1 cellular context compared by ENCODE assay signal in the genomic region with DNA sequence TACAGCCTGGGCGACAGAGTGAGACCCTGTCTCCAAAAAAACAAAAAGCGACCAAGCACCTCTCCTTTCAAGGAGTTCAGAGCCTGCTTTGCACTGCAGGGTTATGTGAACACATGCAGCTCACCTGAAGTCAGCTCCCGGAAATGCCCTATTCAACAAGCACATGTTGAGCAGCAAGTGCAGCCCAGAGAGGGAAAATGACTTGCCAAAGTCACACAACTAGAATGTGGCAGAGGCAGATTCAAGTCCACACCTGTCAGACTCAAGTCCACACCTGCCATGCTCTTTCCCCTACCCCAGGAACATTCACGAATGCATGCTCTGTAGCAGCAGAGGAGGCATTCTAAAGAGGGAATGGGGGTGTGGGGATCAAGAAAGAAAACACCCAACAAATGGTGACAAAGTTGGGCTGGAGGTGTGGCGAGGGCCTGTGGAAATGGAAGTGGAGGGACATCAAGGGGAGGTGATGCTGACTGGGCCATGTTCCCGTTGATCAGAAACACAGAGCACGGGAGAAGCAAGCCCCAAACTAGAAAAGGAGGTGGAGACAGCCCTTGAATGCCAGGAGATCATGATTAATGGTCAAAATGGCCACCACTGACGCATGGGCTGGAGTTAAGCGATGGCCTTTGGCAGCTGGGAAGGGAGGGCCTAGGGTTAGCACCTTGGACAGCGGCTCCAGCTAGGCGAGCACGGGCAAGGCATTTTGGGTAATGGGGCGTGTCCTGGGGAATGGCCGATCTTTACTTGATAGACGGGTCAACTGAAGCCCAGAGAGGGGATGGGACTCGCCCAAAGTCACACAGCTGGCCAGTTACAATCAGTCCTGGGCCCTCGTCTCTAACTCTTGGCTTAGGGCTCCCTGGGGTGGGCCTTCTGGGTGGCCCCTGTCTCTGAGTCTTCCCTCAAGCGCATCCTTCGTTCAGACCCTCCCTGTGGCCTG.
TF ChIP-seq lines count a peak whose summit lies in the region.

No MANE protein-coding gene starts in this region.

TF ChIP-seq in HepG2, 621 proteins besides CTCF, POLR2A, EP300 and RAD21 (continued from another document and continues in another):
- TF ChIP-seq ZNF143 (CRISPR knock-in tag; IDR thresholded peaks at IDR 0.05) (peak; percentile 79), KAT7 (CRISPR knock-in tag; IDR thresholded peaks at IDR 0.05; ENCODE audit: borderline replicate concordance) (no peak), RFXAP (CRISPR knock-in tag; IDR thresholded peaks at IDR 0.05; ENCODE audit: borderline replicate concordance) (0 out of 2 replicates have a peak, but pooled peaks have one; percentile 39), JUND (CRISPR knock-in tag; IDR thresholded peaks at IDR 0.05) (no peak), ZNF75D (CRISPR knock-in tag; IDR thresholded peaks at IDR 0.05; ENCODE audit: borderline replicate concordance) (no peak), NR2F6 (IDR thresholded peaks at IDR 0.05) (no peak), NR2F6 (CRISPR knock-in tag; IDR thresholded peaks at IDR 0.05) (no peak), ZIK1 (CRISPR knock-in tag; IDR thresholded peaks at IDR 0.05; ENCODE audit: borderline replicate concordance, low read depth) (no peak), ASH2L (IDR thresholded peaks at IDR 0.05; ENCODE audit: insufficient read length, low read depth, low read length) (no peak), PHF5A (CRISPR knock-in tag; IDR thresholded peaks at IDR 0.05; ENCODE audit: low read depth, unreplicated experiment) (no peak), ZNF446 (CRISPR knock-in tag; IDR thresholded peaks at IDR 0.05) (no peak), ZNF530 (CRISPR knock-in tag; IDR thresholded peaks at IDR 0.05; ENCODE audit: low read depth) (no peak), MED13 (CRISPR knock-in tag; IDR thresholded peaks at IDR 0.05) (0 out of 2 replicates have a peak, but pooled peaks have one; percentile 55), ADNP (CRISPR knock-in tag; IDR thresholded peaks at IDR 0.05) (no peak), NFKB2 (CRISPR knock-in tag; IDR thresholded peaks at IDR 0.05; ENCODE audit: borderline replicate concordance) (0 out of 2 replicates have a peak, but pooled peaks have one; percentile 29), CEBPG (CRISPR knock-in tag; IDR thresholded peaks at IDR 0.05) (no peak), NCOA1 (CRISPR knock-in tag; IDR thresholded peaks at IDR 0.05) (no peak), GABPB1 (CRISPR knock-in tag; IDR thresholded peaks at IDR 0.05) (no peak), ZNF232 (CRISPR knock-in tag; IDR thresholded peaks at IDR 0.05; ENCODE audit: borderline replicate concordance) (peak; percentile 36; the same call in 1 of the 2 replicates), ZNF296 (CRISPR knock-in tag; conservative IDR thresholded peaks at IDR 0.05) (no peak), SUZ12 (IDR thresholded peaks at IDR 0.05; ENCODE audit: low read depth, low read length) (no peak), FOXO1 (CRISPR knock-in tag; IDR thresholded peaks at IDR 0.05) (no peak), NKX3-1 (CRISPR knock-in tag; IDR thresholded peaks at IDR 0.05) (0 out of 2 replicates have a peak, but pooled peaks have one; percentile 43), KLF6 (CRISPR knock-in tag; IDR thresholded peaks at IDR 0.05) (no peak)
- TF ChIP-seq, protein P1, sequence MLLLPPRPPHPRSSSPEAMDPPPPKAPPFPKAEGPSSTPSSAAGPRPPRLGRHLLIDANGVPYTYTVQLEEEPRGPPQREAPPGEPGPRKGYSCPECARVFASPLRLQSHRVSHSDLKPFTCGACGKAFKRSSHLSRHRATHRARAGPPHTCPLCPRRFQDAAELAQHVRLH (CRISPR knock-in tag; IDR thresholded peaks at IDR 0.05; ENCODE audit: borderline replicate concordance, low read depth), result no peak
- TF ChIP-seq, protein P2, sequence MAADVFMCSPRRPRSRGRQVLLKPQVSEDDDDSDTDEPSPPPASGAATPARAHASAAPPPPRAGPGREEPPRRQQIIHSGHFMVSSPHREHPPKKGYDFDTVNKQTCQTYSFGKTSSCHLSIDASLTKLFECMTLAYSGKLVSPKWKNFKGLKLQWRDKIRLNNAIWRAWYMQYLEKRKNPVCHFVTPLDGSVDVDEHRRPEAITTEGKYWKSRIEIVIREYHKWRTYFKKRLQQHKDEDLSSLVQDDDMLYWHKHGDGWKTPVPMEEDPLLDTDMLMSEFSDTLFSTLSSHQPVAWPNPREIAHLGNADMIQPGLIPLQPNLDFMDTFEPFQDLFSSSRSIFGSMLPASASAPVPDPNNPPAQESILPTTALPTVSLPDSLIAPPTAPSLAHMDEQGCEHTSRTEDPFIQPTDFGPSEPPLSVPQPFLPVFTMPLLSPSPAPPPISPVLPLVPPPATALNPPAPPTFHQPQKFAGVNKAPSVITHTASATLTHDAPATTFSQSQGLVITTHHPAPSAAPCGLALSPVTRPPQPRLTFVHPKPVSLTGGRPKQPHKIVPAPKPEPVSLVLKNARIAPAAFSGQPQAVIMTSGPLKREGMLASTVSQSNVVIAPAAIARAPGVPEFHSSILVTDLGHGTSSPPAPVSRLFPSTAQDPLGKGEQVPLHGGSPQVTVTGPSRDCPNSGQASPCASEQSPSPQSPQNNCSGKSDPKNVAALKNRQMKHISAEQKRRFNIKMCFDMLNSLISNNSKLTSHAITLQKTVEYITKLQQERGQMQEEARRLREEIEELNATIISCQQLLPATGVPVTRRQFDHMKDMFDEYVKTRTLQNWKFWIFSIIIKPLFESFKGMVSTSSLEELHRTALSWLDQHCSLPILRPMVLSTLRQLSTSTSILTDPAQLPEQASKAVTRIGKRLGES (CRISPR knock-in tag; IDR thresholded peaks at IDR 0.05; ENCODE audit: borderline replicate concordance), result no peak
- TF ChIP-seq, protein P3, sequence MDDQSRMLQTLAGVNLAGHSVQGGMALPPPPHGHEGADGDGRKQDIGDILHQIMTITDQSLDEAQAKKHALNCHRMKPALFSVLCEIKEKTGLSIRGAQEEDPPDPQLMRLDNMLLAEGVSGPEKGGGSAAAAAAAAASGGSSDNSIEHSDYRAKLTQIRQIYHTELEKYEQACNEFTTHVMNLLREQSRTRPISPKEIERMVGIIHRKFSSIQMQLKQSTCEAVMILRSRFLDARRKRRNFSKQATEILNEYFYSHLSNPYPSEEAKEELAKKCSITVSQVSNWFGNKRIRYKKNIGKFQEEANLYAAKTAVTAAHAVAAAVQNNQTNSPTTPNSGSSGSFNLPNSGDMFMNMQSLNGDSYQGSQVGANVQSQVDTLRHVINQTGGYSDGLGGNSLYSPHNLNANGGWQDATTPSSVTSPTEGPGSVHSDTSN (CRISPR knock-in tag; IDR thresholded peaks at IDR 0.05; ENCODE audit: borderline replicate concordance), result 0 out of 2 replicates have a peak, but pooled peaks have one; percentile 43
- TF ChIP-seq, protein P4, sequence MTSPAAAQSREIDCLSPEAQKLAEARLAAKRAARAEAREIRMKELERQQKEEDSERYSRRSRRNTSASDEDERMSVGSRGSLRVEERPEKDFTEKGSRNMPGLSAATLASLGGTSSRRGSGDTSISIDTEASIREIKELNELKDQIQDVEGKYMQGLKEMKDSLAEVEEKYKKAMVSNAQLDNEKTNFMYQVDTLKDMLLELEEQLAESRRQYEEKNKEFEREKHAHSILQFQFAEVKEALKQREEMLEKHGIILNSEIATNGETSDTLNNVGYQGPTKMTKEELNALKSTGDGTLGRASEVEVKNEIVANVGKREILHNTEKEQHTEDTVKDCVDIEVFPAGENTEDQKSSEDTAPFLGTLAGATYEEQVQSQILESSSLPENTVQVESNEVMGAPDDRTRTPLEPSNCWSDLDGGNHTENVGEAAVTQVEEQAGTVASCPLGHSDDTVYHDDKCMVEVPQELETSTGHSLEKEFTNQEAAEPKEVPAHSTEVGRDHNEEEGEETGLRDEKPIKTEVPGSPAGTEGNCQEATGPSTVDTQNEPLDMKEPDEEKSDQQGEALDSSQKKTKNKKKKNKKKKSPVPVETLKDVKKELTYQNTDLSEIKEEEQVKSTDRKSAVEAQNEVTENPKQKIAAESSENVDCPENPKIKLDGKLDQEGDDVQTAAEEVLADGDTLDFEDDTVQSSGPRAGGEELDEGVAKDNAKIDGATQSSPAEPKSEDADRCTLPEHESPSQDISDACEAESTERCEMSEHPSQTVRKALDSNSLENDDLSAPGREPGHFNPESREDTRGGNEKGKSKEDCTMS (CRISPR knock-in tag; conservative IDR thresholded peaks at IDR 0.05), result no peak
- TF ChIP-seq, protein P5, sequence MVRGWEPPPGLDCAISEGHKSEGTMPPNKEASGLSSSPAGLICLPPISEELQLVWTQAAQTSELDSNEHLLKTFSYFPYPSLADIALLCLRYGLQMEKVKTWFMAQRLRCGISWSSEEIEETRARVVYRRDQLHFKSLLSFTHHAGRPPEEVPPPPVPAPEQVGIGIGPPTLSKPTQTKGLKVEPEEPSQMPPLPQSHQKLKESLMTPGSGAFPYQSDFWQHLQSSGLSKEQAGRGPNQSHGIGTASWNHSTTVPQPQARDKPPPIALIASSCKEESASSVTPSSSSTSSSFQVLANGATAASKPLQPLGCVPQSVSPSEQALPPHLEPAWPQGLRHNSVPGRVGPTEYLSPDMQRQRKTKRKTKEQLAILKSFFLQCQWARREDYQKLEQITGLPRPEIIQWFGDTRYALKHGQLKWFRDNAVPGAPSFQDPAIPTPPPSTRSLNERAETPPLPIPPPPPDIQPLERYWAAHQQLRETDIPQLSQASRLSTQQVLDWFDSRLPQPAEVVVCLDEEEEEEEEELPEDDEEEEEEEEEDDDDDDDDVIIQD (CRISPR knock-in tag; IDR thresholded peaks at IDR 0.05; ENCODE audit: low read depth), result no peak
- TF ChIP-seq, protein P6, sequence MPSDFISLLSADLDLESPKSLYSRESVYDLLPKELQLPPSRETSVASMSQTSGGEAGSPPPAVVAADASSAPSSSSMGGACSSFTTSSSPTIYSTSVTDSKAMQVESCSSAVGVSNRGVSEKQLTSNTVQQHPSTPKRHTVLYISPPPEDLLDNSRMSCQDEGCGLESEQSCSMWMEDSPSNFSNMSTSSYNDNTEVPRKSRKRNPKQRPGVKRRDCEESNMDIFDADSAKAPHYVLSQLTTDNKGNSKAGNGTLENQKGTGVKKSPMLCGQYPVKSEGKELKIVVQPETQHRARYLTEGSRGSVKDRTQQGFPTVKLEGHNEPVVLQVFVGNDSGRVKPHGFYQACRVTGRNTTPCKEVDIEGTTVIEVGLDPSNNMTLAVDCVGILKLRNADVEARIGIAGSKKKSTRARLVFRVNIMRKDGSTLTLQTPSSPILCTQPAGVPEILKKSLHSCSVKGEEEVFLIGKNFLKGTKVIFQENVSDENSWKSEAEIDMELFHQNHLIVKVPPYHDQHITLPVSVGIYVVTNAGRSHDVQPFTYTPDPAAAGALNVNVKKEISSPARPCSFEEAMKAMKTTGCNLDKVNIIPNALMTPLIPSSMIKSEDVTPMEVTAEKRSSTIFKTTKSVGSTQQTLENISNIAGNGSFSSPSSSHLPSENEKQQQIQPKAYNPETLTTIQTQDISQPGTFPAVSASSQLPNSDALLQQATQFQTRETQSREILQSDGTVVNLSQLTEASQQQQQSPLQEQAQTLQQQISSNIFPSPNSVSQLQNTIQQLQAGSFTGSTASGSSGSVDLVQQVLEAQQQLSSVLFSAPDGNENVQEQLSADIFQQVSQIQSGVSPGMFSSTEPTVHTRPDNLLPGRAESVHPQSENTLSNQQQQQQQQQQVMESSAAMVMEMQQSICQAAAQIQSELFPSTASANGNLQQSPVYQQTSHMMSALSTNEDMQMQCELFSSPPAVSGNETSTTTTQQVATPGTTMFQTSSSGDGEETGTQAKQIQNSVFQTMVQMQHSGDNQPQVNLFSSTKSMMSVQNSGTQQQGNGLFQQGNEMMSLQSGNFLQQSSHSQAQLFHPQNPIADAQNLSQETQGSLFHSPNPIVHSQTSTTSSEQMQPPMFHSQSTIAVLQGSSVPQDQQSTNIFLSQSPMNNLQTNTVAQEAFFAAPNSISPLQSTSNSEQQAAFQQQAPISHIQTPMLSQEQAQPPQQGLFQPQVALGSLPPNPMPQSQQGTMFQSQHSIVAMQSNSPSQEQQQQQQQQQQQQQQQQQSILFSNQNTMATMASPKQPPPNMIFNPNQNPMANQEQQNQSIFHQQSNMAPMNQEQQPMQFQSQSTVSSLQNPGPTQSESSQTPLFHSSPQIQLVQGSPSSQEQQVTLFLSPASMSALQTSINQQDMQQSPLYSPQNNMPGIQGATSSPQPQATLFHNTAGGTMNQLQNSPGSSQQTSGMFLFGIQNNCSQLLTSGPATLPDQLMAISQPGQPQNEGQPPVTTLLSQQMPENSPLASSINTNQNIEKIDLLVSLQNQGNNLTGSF (CRISPR knock-in tag; IDR thresholded peaks at IDR 0.05), result 0 out of 2 replicates have a peak, but pooled peaks have one; percentile 44
- TF ChIP-seq, protein P7, sequence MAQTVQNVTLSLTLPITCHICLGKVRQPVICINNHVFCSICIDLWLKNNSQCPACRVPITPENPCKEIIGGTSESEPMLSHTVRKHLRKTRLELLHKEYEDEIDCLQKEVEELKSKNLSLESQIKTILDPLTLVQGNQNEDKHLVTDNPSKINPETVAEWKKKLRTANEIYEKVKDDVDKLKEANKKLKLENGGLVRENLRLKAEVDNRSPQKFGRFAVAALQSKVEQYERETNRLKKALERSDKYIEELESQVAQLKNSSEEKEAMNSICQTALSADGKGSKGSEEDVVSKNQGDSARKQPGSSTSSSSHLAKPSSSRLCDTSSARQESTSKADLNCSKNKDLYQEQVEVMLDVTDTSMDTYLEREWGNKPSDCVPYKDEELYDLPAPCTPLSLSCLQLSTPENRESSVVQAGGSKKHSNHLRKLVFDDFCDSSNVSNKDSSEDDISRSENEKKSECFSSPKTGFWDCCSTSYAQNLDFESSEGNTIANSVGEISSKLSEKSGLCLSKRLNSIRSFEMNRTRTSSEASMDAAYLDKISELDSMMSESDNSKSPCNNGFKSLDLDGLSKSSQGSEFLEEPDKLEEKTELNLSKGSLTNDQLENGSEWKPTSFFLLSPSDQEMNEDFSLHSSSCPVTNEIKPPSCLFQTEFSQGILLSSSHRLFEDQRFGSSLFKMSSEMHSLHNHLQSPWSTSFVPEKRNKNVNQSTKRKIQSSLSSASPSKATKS (CRISPR knock-in tag; IDR thresholded peaks at IDR 0.05), result no peak
- TF ChIP-seq, protein P8, sequence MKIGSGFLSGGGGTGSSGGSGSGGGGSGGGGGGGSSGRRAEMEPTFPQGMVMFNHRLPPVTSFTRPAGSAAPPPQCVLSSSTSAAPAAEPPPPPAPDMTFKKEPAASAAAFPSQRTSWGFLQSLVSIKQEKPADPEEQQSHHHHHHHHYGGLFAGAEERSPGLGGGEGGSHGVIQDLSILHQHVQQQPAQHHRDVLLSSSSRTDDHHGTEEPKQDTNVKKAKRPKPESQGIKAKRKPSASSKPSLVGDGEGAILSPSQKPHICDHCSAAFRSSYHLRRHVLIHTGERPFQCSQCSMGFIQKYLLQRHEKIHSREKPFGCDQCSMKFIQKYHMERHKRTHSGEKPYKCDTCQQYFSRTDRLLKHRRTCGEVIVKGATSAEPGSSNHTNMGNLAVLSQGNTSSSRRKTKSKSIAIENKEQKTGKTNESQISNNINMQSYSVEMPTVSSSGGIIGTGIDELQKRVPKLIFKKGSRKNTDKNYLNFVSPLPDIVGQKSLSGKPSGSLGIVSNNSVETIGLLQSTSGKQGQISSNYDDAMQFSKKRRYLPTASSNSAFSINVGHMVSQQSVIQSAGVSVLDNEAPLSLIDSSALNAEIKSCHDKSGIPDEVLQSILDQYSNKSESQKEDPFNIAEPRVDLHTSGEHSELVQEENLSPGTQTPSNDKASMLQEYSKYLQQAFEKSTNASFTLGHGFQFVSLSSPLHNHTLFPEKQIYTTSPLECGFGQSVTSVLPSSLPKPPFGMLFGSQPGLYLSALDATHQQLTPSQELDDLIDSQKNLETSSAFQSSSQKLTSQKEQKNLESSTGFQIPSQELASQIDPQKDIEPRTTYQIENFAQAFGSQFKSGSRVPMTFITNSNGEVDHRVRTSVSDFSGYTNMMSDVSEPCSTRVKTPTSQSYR (CRISPR knock-in tag; IDR thresholded peaks at IDR 0.05; ENCODE audit: borderline replicate concordance), result no peak
